8 cellular contexts compared by ENCODE assay signal in the genomic region with DNA sequence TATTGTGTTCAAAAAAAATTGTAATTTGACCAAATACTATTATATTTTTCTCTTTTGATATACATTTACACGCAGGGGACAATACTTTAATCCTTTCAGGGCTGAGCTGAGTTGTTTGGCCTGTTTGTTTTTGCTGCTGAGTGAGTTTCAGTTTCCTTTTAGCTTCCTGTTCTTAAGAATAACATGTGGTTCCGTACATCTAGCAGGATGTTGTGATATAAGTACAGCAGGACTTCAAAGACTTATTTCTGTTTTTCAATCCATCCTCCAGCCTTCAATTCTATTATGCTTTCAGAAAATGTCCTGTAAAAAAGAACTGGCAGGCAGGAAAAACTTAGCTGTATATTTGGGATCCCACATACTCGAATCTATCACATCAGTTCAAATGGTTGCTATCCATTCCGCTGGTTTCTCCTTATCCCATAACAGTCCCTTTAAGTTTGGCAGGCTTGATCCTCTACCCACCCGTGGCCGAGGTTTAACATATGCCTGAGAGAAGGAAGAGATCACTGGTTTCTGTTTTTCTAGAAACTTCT.
DNase-seq lines count a peak whose midpoint lies in the region; ATAC-seq and TF ChIP-seq lines count a peak whose summit lies in the region.

No MANE protein-coding gene starts in this region.

- H3K4me3 Mint-ChIP-seq in naive thymus-derived CD8-positive, alpha-beta T cell: peak overlapping the region; percentile 54 to 74 (median 64)

- H3K36me3 ChIP-seq in colonic mucosa: no peaks in the 10 kb centered on the region

- H3K4me1 Mint-ChIP-seq in naive thymus-derived CD8-positive, alpha-beta T cell: peaks cover 14 to 50% (median 40%) of the 10 kb centered on the region in 4 donors

- H3K9me3 ChIP-seq in colonic mucosa: no peaks in the 10 kb centered on the region

- no peaks in the 10 kb centered on the region for H3K4me1 ChIP-seq in colonic mucosa

- no peak overlapping the region for H3K9ac ChIP-seq in colonic mucosa (ENCODE audit: low read depth in 2 of 2, low read length in 2 of 2)

- ATAC-seq in GM18870 (IDR thresholded peaks at IDR 0.05; ENCODE audit: unreplicated experiment) (peak; percentile 100), HG02852 (IDR thresholded peaks at IDR 0.05; ENCODE audit: unreplicated experiment) (peak; percentile 99)
- ATAC-seq in naive thymus-derived CD8-positive, alpha-beta T cell: peak; percentile 97 to 99

- no peak for TF ChIP-seq CTCF in colonic mucosa (IDR thresholded peaks at IDR 0.05)

- H3K27ac Mint-ChIP-seq in naive thymus-derived CD8-positive, alpha-beta T cell: peak overlapping the region; percentile 87 to 100 (median 96)

- no peak overlapping the region for H3K4me3 ChIP-seq in colonic mucosa

- peak; percentile 3 for DNase-seq in NCI-H510A (lab: John Stamatoyannopoulos, UW)
- DNase-seq in colonic mucosa: no peak
- DNase-seq in naive thymus-derived CD8-positive, alpha-beta T cell: peak in 6 of 10 donors; percentile 21 to 78 (median 54)
- DNase-seq in SHP77 (lab: John Stamatoyannopoulos, UW): no peak
- DNase-seq in activated gamma-delta T cell (lab: John Stamatoyannopoulos, UW): no peak
- DNase-seq in stimulated activated CD4-positive, alpha-beta T cell treated with anti-CD3 and anti-CD28 coated beads, Interleukin-2, amount 100 ng/mL, for 24 hours: no peak

- H3K9me3 Mint-ChIP-seq in naive thymus-derived CD8-positive, alpha-beta T cell: peaks cover 0 to 48% (median 19%) of the 10 kb centered on the region in 9 donors

- no peaks in the 10 kb centered on the region for H3K27me3 ChIP-seq in colonic mucosa

- H3K36me3 Mint-ChIP-seq in naive thymus-derived CD8-positive, alpha-beta T cell: peaks cover 0 to 33% (median 29%) of the 10 kb centered on the region in 3 donors

- POLR2A ChIA-PET in naive thymus-derived CD8-positive, alpha-beta T cell (lab: Charles Lee): interaction anchor here (0.6 to 2.8 kb wide), 5 partner anchors 10 to 102 kb away, joined by 3 to 18 read pairs (median 4); no protein-coding TSS in a partner anchor

- peak overlapping the region; percentile 4 for H3K27ac ChIP-seq in colonic mucosa

- no peaks in the 10 kb centered on the region for H3K27me3 Mint-ChIP-seq in naive thymus-derived CD8-positive, alpha-beta T cell

- intact Hi-C loops in colonic mucosa (cut with DNase I): no loop called here

Comparison
In these comparisons a context has a peak if more than half of its experiments do, and no peak if none do; other contexts are left out.
1. DNase-seq: peak in NCI-H510A (single experiment) and naive thymus-derived CD8-positive, alpha-beta T cell (6 of 10); none in colonic mucosa (single experiment), SHP77 (0 of 2), activated gamma-delta T cell (single experiment) and stimulated activated CD4-positive, alpha-beta T cell treated with anti-CD3 and anti-CD28 coated beads, Interleukin-2, amount 100 ng/mL, for 24 hours (0 of 2).
2. Peak in every context shown above with its lines, with median percentiles within 50 percentile points of each other: ATAC-seq.